9 cellular contexts compared by ENCODE assay signal in genomic region chr2:232890896-232891601, GRCh38. TPM values are rescaled to one million over a fixed set of nuclear protein-coding genes. Genes with fewer than 3 reads are reported as not detected.
DNase-seq lines count a peak whose midpoint lies in the region; ATAC-seq and TF ChIP-seq lines count a peak whose summit lies in the region.
"Had no signal": no experiment of that assay in that cellular context is flagged by ENCODE, and none has a peak within 500 bp of the region (broad histone marks: within the 10 kb centered on the region; RNA-seq: fewer than 3 reads in every experiment).

No MANE protein-coding gene starts in this region.

- ATAC-seq in activated T-cell treated with anti-CD3 and anti-CD28 coated beads, Interleukin-2, amount 50 U/mL, for 72 hours (replicated peaks in 1 of 2) = no peak
- ATAC-seq in WTC11 = peak; percentile 69
- peak; percentile 60 for ATAC-seq in upper lobe of right lung
- ATAC-seq in HG03378 (IDR thresholded peaks at IDR 0.05; ENCODE audit: unreplicated experiment) = no peak
- no peak for ATAC-seq in GM18873 (IDR thresholded peaks at IDR 0.05; ENCODE audit: low FRiP score, unreplicated experiment)

- H3K27me3 ChIP-seq in upper lobe of right lung = peaks cover 5% of the 10 kb centered on the region

- no peaks in the 10 kb centered on the region for H3K9me3 Mint-ChIP-seq in activated T-cell treated with anti-CD3 and anti-CD28 coated beads, Interleukin-2, amount 50 U/mL, for 72 hours
- H3K9me3 Mint-ChIP-seq in WTC11 = no peaks in the 10 kb centered on the region

- POLR2A ChIA-PET in WTC11 (lab: Charles Lee) = no interaction called here

- H3K27me3 Mint-ChIP-seq in activated T-cell treated with anti-CD3 and anti-CD28 coated beads, Interleukin-2, amount 50 U/mL, for 72 hours (ENCODE audit: low read depth) = peaks cover 26% of the 10 kb centered on the region
- H3K27me3 Mint-ChIP-seq in WTC11 (ENCODE audit: low read depth) = peaks cover 3% of the 10 kb centered on the region; the same call in 1 of the 2 replicates

- peaks cover 11% of the 10 kb centered on the region for H3K4me1 Mint-ChIP-seq in activated T-cell treated with anti-CD3 and anti-CD28 coated beads, Interleukin-2, amount 50 U/mL, for 72 hours (ENCODE audit: low read depth)
- H3K4me1 Mint-ChIP-seq in WTC11 = peaks cover 27% of the 10 kb centered on the region

- H3K36me3 ChIP-seq in upper lobe of right lung = no peaks in the 10 kb centered on the region
- H3K36me3 ChIP-seq: HAP-1 had no signal

- no peaks in the 10 kb centered on the region for H3K9me3 ChIP-seq in upper lobe of right lung
- H3K9me3 ChIP-seq: HAP-1 had no signal

- intact Hi-C loops in upper lobe of right lung (cut with DNase I) = no loop called here

- no peak overlapping the region for H3K27ac ChIP-seq in upper lobe of right lung

- H3K36me3 Mint-ChIP-seq in activated T-cell treated with anti-CD3 and anti-CD28 coated beads, Interleukin-2, amount 50 U/mL, for 72 hours (ENCODE audit: insufficient read depth in 2 of 2) = no peaks in the 10 kb centered on the region
- H3K36me3 Mint-ChIP-seq in WTC11 = no peaks in the 10 kb centered on the region

- CTCF ChIA-PET in WTC11 (lab: Charles Lee) = interaction anchor here (0.6 to 2.2 kb wide), 13 partner anchors 10 to 552 kb away, joined by 3 to 12 read pairs (median 4); no protein-coding TSS in a partner anchor

- H3K4me3 Mint-ChIP-seq in activated T-cell treated with anti-CD3 and anti-CD28 coated beads, Interleukin-2, amount 50 U/mL, for 72 hours = no peak overlapping the region
- H3K4me3 Mint-ChIP-seq in WTC11 = peak overlapping the region; percentile 45

- H3K4me1 ChIP-seq in upper lobe of right lung = no peaks in the 10 kb centered on the region

- H3K27ac Mint-ChIP-seq in activated T-cell treated with anti-CD3 and anti-CD28 coated beads, Interleukin-2, amount 50 U/mL, for 72 hours = no peak overlapping the region
- peak overlapping the region; percentile 37; the same call in 1 of the 2 replicates for H3K27ac Mint-ChIP-seq in WTC11

- H3K4me3 ChIP-seq in upper lobe of right lung = no peak overlapping the region
- H3K4me3 ChIP-seq: HAP-1 had no signal

- peak; percentile 13 for DNase-seq in activated T-cell treated with anti-CD3 and anti-CD28 coated beads, Interleukin-2, amount 50 U/mL, for 1 hour
- no peak for DNase-seq in activated T-cell treated with anti-CD3 and anti-CD28 coated beads, Interleukin-2, amount 50 U/mL, for 72 hours
- DNase-seq in WTC11 (ENCODE audit: low spot score) (peak; percentile 77), iPS-NIHi11 (ENCODE audit: low spot score) (peak; percentile 89), upper lobe of right lung (peak; percentile 71), NCI-H1694 (lab: John Stamatoyannopoulos, UW) (no peak)

- TF ChIP-seq CTCF in WTC11 (IDR thresholded peaks at IDR 0.05) (no peak), upper lobe of right lung (IDR thresholded peaks at IDR 0.05) (no peak)

TF ChIP-seq in WTC11, 78 proteins besides CTCF, POLR2A, EP300 and RAD21 (continues in another document):
- no peak for TF ChIP-seq GTF2I (CRISPR knock-in tag; conservative IDR thresholded peaks at IDR 0.05)
- 0 out of 2 replicates have a peak, but pooled peaks have one; percentile 27 for TF ChIP-seq ZNF232 (CRISPR knock-in tag; IDR thresholded peaks at IDR 0.05)
- TF ChIP-seq USF1 (CRISPR knock-in tag; IDR thresholded peaks at IDR 0.05) = peak; percentile 94
- no peak for TF ChIP-seq HMGA2 (CRISPR knock-in tag; IDR thresholded peaks at IDR 0.05)
- peak; percentile 37; the same call in 1 of the 2 replicates for TF ChIP-seq ZNF281 (CRISPR knock-in tag; IDR thresholded peaks at IDR 0.05)
- TF ChIP-seq ZNF425 (CRISPR knock-in tag; conservative IDR thresholded peaks at IDR 0.05) = no peak
- TF ChIP-seq SP1 (CRISPR knock-in tag; conservative IDR thresholded peaks at IDR 0.05) = peak; percentile 46; the same call in 1 of the 2 replicates
- TF ChIP-seq CREB1 (CRISPR knock-in tag; IDR thresholded peaks at IDR 0.05) = no peak
- TF ChIP-seq ATF2 (CRISPR knock-in tag; IDR thresholded peaks at IDR 0.05; ENCODE audit: borderline replicate concordance, low read depth) = no peak
- peak; percentile 78 for TF ChIP-seq MAX (CRISPR knock-in tag; IDR thresholded peaks at IDR 0.05)
- TF ChIP-seq ETV6 (CRISPR knock-in tag; IDR thresholded peaks at IDR 0.05) = peak; percentile 59; the same call in 1 of the 2 replicates
- TF ChIP-seq FOXP4 (CRISPR knock-in tag; IDR thresholded peaks at IDR 0.05) = peak; percentile 44; the same call in 1 of the 2 replicates

RNA-seq across cellular contexts. Expression of gene SNORC, which starts 21.0 kb away (rescaled TPM):
- 1 to 10 TPM; 4.0 to 4.1 TPM for total RNA-seq in activated T-cell treated with anti-CD3 and anti-CD28 coated beads, Interleukin-2, amount 50 U/mL, for 72 hours
- total RNA-seq in WTC11 (2021) (2.8 to 3.4 TPM (median 3.4 TPM) in 3 replicates), upper lobe of right lung (0.96 TPM)

Comparison
In these comparisons a context has a peak if more than half of its experiments do, and no peak if none do; other contexts are left out.
1. DNase-seq: peak in activated T-cell treated with anti-CD3 and anti-CD28 coated beads, Interleukin-2, amount 50 U/mL, for 1 hour (single experiment), WTC11 (single experiment), iPS-NIHi11 (single experiment) and upper lobe of right lung (single experiment); none in activated T-cell treated with anti-CD3 and anti-CD28 coated beads, Interleukin-2, amount 50 U/mL, for 72 hours (0 of 2) and NCI-H1694 (single experiment).
2. ATAC-seq: peak in WTC11 (single experiment) and upper lobe of right lung (single experiment); none in activated T-cell treated with anti-CD3 and anti-CD28 coated beads, Interleukin-2, amount 50 U/mL, for 72 hours (0 of 2), HG03378 (single experiment) and GM18873 (single experiment).